Comparison of ENCODE assay signal across 12 cellular contexts in genomic region chr7:46969303-46970130, GRCh38.
A peak's percentile ranks its signal among the peaks of the same experiment; 100 is the strongest.
DNase-seq lines count a peak whose midpoint lies in the region; ATAC-seq and TF ChIP-seq lines count a peak whose summit lies in the region.
"Had no signal": no experiment of that assay in that cellular context is flagged by ENCODE, and none has a peak within 500 bp of the region (broad histone marks: within the 10 kb centered on the region; RNA-seq: fewer than 3 reads in every experiment).

No MANE protein-coding gene starts in this region.

- peaks cover 5 to 41% (median 17%) of the 10 kb centered on the region in 6 donors for H3K9me3 Mint-ChIP-seq in immature natural killer cell

- H3K4me3 ChIP-seq in RWPE2 (ENCODE audit: severe bottlenecking), result no peak overlapping the region
- H3K4me3 ChIP-seq in fibroblast of the aortic adventitia (ENCODE audit: low read depth, low read length), result no peak overlapping the region
- H3K4me3 ChIP-seq in skeletal muscle cell (ENCODE audit: low read depth, low read length), result no peak overlapping the region

- H3K36me3 ChIP-seq in RWPE2 (ENCODE audit: low read depth), result no peaks in the 10 kb centered on the region

- ATAC-seq in RWPE2 (ENCODE audit: low read depth) (peak; percentile 73), sciatic nerve (no peak)
- ATAC-seq in activated CD4-positive, CD25-positive, alpha-beta regulatory T cell treated with anti-CD3 and anti-CD28 coated beads, Interleukin-2, amount 50 U/mL, for 24 hours, result no peak

- TF ChIP-seq CTCF in RWPE2 (IDR thresholded peaks at IDR 0.05; ENCODE audit: poor library complexity, severe bottlenecking) (no peak), fibroblast of the aortic adventitia (IDR thresholded peaks at IDR 0.05; ENCODE audit: insufficient read depth, low read length) (no peak)

- no peaks in the 10 kb centered on the region for H3K27me3 ChIP-seq in RWPE2 (ENCODE audit: insufficient read depth, poor library complexity, severe bottlenecking)

- DNase-seq in H4 (ENCODE audit: low spot score) (peak; percentile 36), RWPE2 (ENCODE audit: low spot score) (no peak), fibroblast of the aortic adventitia (ENCODE audit: low read depth) (peak; percentile 29), skeletal muscle cell (ENCODE audit: low read depth) (peak; percentile 36), immature natural killer cell (no peak), sciatic nerve (ENCODE audit: low spot score) (no peak)
- DNase-seq: activated CD4-positive, alpha-beta T cell treated with anti-CD3 and anti-CD28 coated beads, Interleukin-2, amount 50 U/mL, for 1 hour; CD4-positive, alpha-beta memory T cell; effector CD4-positive, alpha-beta T cell; NCI-H1092 treated with DMSO at 0.1 percent for 48 hours had no signal

- no peak overlapping the region for H3K27ac Mint-ChIP-seq in immature natural killer cell
- H3K27ac Mint-ChIP-seq: T-helper 2 cell treated with Interferon-gamma antibody and Interleukin-4, amounts not matched to agents 5 μg/mL and 100 μg/mL, for 36 hours had no signal

- H3K27me3 Mint-ChIP-seq in immature natural killer cell (ENCODE audit: low read depth in 3 of 3), result peaks cover 0 to 4% (median 0%) of the 10 kb centered on the region in 3 donors
- H3K27me3 Mint-ChIP-seq: CD4-positive, alpha-beta memory T cell had no signal

- peaks cover 9% of the 10 kb centered on the region for H3K9me3 ChIP-seq in RWPE2 (ENCODE audit: severe bottlenecking)

- no peaks in the 10 kb centered on the region for H3K4me1 Mint-ChIP-seq in immature natural killer cell
- H3K4me1 Mint-ChIP-seq: CD4-positive, alpha-beta memory T cell had no signal

- no peak overlapping the region for H3K4me3 Mint-ChIP-seq in immature natural killer cell
- H3K4me3 Mint-ChIP-seq: CD4-positive, alpha-beta memory T cell; T-helper 2 cell treated with Interferon-gamma antibody and Interleukin-4, amounts not matched to agents 5 μg/mL and 100 μg/mL, for 36 hours had no signal

- no peak overlapping the region for H3K27ac ChIP-seq in RWPE2 (ENCODE audit: poor library complexity, severe bottlenecking)

- intact Hi-C loops in sciatic nerve (cut with DNase I), result no loop called here

- peaks cover 0 to 3% (median 0%) of the 10 kb centered on the region in 3 donors for H3K36me3 Mint-ChIP-seq in immature natural killer cell
- H3K36me3 Mint-ChIP-seq: CD4-positive, alpha-beta memory T cell had no signal

- H3K4me1 ChIP-seq in RWPE2 (ENCODE audit: insufficient read depth, poor library complexity, severe bottlenecking), result peaks cover 7% of the 10 kb centered on the region

Comparison
In these comparisons a context has a peak if more than half of its experiments do, and no peak if none do; other contexts are left out.
1. DNase-seq: peak in H4 (single experiment), fibroblast of the aortic adventitia (single experiment) and skeletal muscle cell (single experiment); none in RWPE2 (single experiment), immature natural killer cell (0 of 3) and sciatic nerve (single experiment).